Comparison of ENCODE assay signal across 19 cellular contexts in genomic region chr2:129187379-129187778, GRCh38.
DNase-seq lines count a peak whose midpoint lies in the region; ATAC-seq and TF ChIP-seq lines count a peak whose summit lies in the region.
"Had no signal": no experiment of that assay in that cellular context is flagged by ENCODE, and none has a peak within 500 bp of the region (broad histone marks: within the 10 kb centered on the region; RNA-seq: fewer than 3 reads in every experiment).

No MANE protein-coding gene starts in this region.

- H3K36me3 ChIP-seq in mesendoderm (ENCODE audit: control insufficient read depth, insufficient read depth, low read length) (no peaks in the 10 kb centered on the region), neuron (ENCODE audit: insufficient read depth, low read length) (no peaks in the 10 kb centered on the region), psoas muscle (ENCODE audit: insufficient read depth in 1 of 2, low read depth in 1 of 2) (no peaks in the 10 kb centered on the region)
- H3K36me3 ChIP-seq: BLaER1 treated with 17β-estradiol and CSF1 and Interleukin-3, amounts not matched to agents 10 nM and 100 nM had no signal

- TF ChIP-seq CTCF in psoas muscle (IDR thresholded peaks at IDR 0.05) = no peak

- no peaks in the 10 kb centered on the region for H3K9me3 ChIP-seq in neuron (ENCODE audit: low read length)
- no peaks in the 10 kb centered on the region for H3K9me3 ChIP-seq in psoas muscle
- H3K9me3 ChIP-seq: BLaER1 treated with 17β-estradiol and CSF1 and Interleukin-3, amounts not matched to agents 10 nM and 100 nM had no signal

- H2AFZ ChIP-seq in neuron (ENCODE audit: low read depth, low read length) = peak overlapping the region; percentile 20

- H3K18ac ChIP-seq in mesendoderm (ENCODE audit: low read length) = no peak overlapping the region

- H4K8ac ChIP-seq in mesendoderm (ENCODE audit: low read depth, low read length) = no peak overlapping the region

- no peak overlapping the region for H2AK5ac ChIP-seq in mesendoderm (ENCODE audit: low read length)

- ATAC-seq in left lobe of liver (peak; percentile 20), psoas muscle (no peak), esophagus mucosa (no peak)
- ATAC-seq: CD8-positive, alpha-beta T cell; GM12878 had no signal

- no peak overlapping the region for H3K4me3 ChIP-seq in mesendoderm (ENCODE audit: low read length)
- H3K4me3 ChIP-seq in neuron (ENCODE audit: low read length) = no peak overlapping the region
- H3K4me3 ChIP-seq in psoas muscle = no peak overlapping the region
- H3K4me3 ChIP-seq: BLaER1 treated with 17β-estradiol and CSF1 and Interleukin-3, amounts not matched to agents 10 nM and 100 nM; GM12878 had no signal

- no peaks in the 10 kb centered on the region for H3K79me1 ChIP-seq in mesendoderm (ENCODE audit: low read length)

- H2BK120ac ChIP-seq in mesendoderm (ENCODE audit: low read depth, low read length) = no peak overlapping the region

- H3K27ac ChIP-seq in mesendoderm (ENCODE audit: low read depth, low read length) = no peak overlapping the region
- H3K27ac ChIP-seq in psoas muscle = no peak overlapping the region
- H3K27ac ChIP-seq: BLaER1 treated with 17β-estradiol and CSF1 and Interleukin-3, amounts not matched to agents 10 nM and 100 nM; C4-2B had no signal

- H3K4ac ChIP-seq in mesendoderm (ENCODE audit: low read depth, low read length) = no peak overlapping the region

- no peak overlapping the region for H4K5ac ChIP-seq in mesendoderm (ENCODE audit: low read length)

- H3K4me2 ChIP-seq in mesendoderm (ENCODE audit: low read length) = no peak overlapping the region
- H3K4me2 ChIP-seq: BLaER1 treated with 17β-estradiol and CSF1 and Interleukin-3, amounts not matched to agents 10 nM and 100 nM had no signal

- H2BK5ac ChIP-seq in mesendoderm (ENCODE audit: low read length) = no peak overlapping the region

- H3K27me3 ChIP-seq in mesendoderm (ENCODE audit: insufficient read depth, low read length, poor library complexity) (no peaks in the 10 kb centered on the region), neuron (ENCODE audit: insufficient read depth, low read length) (no peaks in the 10 kb centered on the region), psoas muscle (ENCODE audit: insufficient read depth in 3 of 3, low read length in 2 of 3) (no peaks in the 10 kb centered on the region)
- H3K27me3 ChIP-seq: BLaER1 treated with 17β-estradiol and CSF1 and Interleukin-3, amounts not matched to agents 10 nM and 100 nM had no signal

- H2BK15ac ChIP-seq in mesendoderm (replicated peaks; ENCODE audit: low read depth) = no peak overlapping the region

- H3K9ac ChIP-seq in mesendoderm (ENCODE audit: low read length) = no peak overlapping the region
- H3K9ac ChIP-seq: BLaER1 treated with 17β-estradiol and CSF1 and Interleukin-3, amounts not matched to agents 10 nM and 100 nM had no signal

- no peaks in the 10 kb centered on the region for H3K79me2 ChIP-seq in mesendoderm (ENCODE audit: control insufficient read depth, insufficient read depth, low read length)

- intact Hi-C loops in psoas muscle (cut with DNase I) = no loop called here

- peaks cover 7% of the 10 kb centered on the region for H3K4me1 ChIP-seq in mesendoderm (ENCODE audit: control insufficient read depth, low read depth, low read length)
- H3K4me1 ChIP-seq in neuron (ENCODE audit: insufficient read depth, low read length) = peaks cover 5% of the 10 kb centered on the region
- H3K4me1 ChIP-seq in psoas muscle = no peaks in the 10 kb centered on the region

- H3K56ac ChIP-seq in mesendoderm (ENCODE audit: low read length) = no peak overlapping the region

- peak; percentile 39 for DNase-seq in ELF-1 (ENCODE audit: low read depth, low spot score)
- DNase-seq in left lobe of liver (ENCODE audit: low spot score) = no peak
- DNase-seq in mesendoderm = peak; percentile 27
- DNase-seq in psoas muscle = no peak
- no peak for DNase-seq in NCI-H2227 (lab: John Stamatoyannopoulos, UW; ENCODE audit: unreplicated experiment)
- DNase-seq in central memory CD4-positive, alpha-beta T cell = no peak
- DNase-seq: 8988T; AML-193; Caco-2; Calu3; CD4-positive, alpha-beta T cell; CD8-positive, alpha-beta T cell; DMS79 treated with DMSO at 0.1 percent for 48 hours; GDM1 had no signal

- no CpG with 5 or more reads among the region's 3 CpGs for WGBS in mesendoderm (ENCODE audit: extremely low coverage, insufficient coverage, low lambda C conversion rate)
- WGBS in psoas muscle, 3 donors = 79 to 84% (median 82%) methylated on average over 3 of the region's 3 CpGs

- H3K23ac ChIP-seq in mesendoderm (ENCODE audit: low read length) = no peak overlapping the region

Comparison
In these comparisons a context has a peak if more than half of its experiments do, and no peak if none do; other contexts are left out.
1. DNase-seq: peak in ELF-1 (single experiment) and mesendoderm (single experiment); none in left lobe of liver (single experiment), psoas muscle (0 of 2), NCI-H2227 (single experiment) and central memory CD4-positive, alpha-beta T cell (single experiment).